ENCODE assay signal across 20 cellular contexts in genomic region chr22:35276019-35276418, GRCh38.
"Had no signal": no experiment of that assay in that cellular context is flagged by ENCODE, and none has a peak within 500 bp of the region (broad histone marks: within the 10 kb centered on the region; RNA-seq: fewer than 3 reads in every experiment).

No MANE protein-coding gene starts in this region.

- DNase-seq: KBM-7, MV-4-11, NCI-H1048, NCI-H1105 treated with DMSO at 0.1 percent for 48 hours, NCI-H1436, NCI-H187, NCI-H2029, NCI-H2081 treated with DMSO at 0.1 percent for 48 hours, NCI-H2171, NCI-H226, NCI-H446, NCI-H510A, NCI-H524 treated with DMSO at 0.1 percent for 48 hours, NCI-H69, NCI-H774, Right ventricle myocardium superior, RPMI8226, SIG-M5 had no signal

- FAIRE-seq: HTR-8/SVneo, RCC 7860 had no signal
